In genomic region chr1:25338188-25338981, GRCh38 we compare ENCODE assay signal across 1 cellular context.
TF ChIP-seq lines count a peak whose summit lies in the region.

Gene TMEM50A, plus strand, starts transcription at chr1:25338334. Its CDS starts 2,153 bp downstream, at chr1:25340487.

TF ChIP-seq in HepG2, 621 proteins besides CTCF, POLR2A, EP300 and RAD21 (continued from another document and continues in another):
- TF ChIP-seq ZHX2 (IDR thresholded peaks at IDR 0.05; ENCODE audit: low read depth) (no peak), ZHX2 (CRISPR knock-in tag; IDR thresholded peaks at IDR 0.05; ENCODE audit: borderline replicate concordance) (no peak), HNRNPLL (IDR thresholded peaks at IDR 0.05; ENCODE audit: low read depth, low read length, poor library complexity, severe bottlenecking) (peak; percentile 73), POLR2AphosphoS5 (IDR thresholded peaks at IDR 0.05; ENCODE audit: low read depth, low read length) (peak; percentile 86), ZNF230 (CRISPR knock-in tag; IDR thresholded peaks at IDR 0.05) (peak; percentile 53; the same call in 1 of the 2 replicates), ZBTB43 (CRISPR knock-in tag; conservative IDR thresholded peaks at IDR 0.05) (no peak), SAFB2 (CRISPR knock-in tag; IDR thresholded peaks at IDR 0.05; ENCODE audit: borderline replicate concordance, low read depth) (peak; percentile 46; the same call in 1 of the 2 replicates), ZNF788 (CRISPR knock-in tag; IDR thresholded peaks at IDR 0.05; ENCODE audit: borderline replicate concordance) (peak; percentile 49; the same call in 1 of the 2 replicates), CERS6 (CRISPR knock-in tag; IDR thresholded peaks at IDR 0.05) (no peak), KDM5B (CRISPR knock-in tag; IDR thresholded peaks at IDR 0.05; ENCODE audit: borderline replicate concordance) (peak; percentile 77; the same call in 1 of the 2 replicates), AHR (CRISPR knock-in tag; IDR thresholded peaks at IDR 0.05) (0 out of 2 replicates have a peak, but pooled peaks have one; percentile 34), HNRNPK (IDR thresholded peaks at IDR 0.05; ENCODE audit: low read depth, low read length, poor library complexity, severe bottlenecking) (peak; percentile 61), RNF2 (conservative IDR thresholded peaks at IDR 0.05; ENCODE audit: low read depth) (no peak), ZSCAN20 (CRISPR knock-in tag; IDR thresholded peaks at IDR 0.05; ENCODE audit: borderline replicate concordance) (0 out of 2 replicates have a peak, but pooled peaks have one; percentile 21), GABPA (IDR thresholded peaks at IDR 0.05; ENCODE audit: low read depth, low read length) (peak; percentile 53), GABPA (CRISPR knock-in tag; IDR thresholded peaks at IDR 0.05; ENCODE audit: low read depth) (peak; percentile 51; the same call in 1 of the 2 replicates), KDM4B (CRISPR knock-in tag; IDR thresholded peaks at IDR 0.05) (no peak), ZSCAN29 (CRISPR knock-in tag; conservative IDR thresholded peaks at IDR 0.05) (0 out of 2 replicates have a peak, but pooled peaks have one; percentile 45), PCBP2 (optimal IDR thresholded peaks at IDR 0.05; ENCODE audit: low read depth, low read length, poor library complexity, severe bottlenecking) (no peak), HNF1B (CRISPR knock-in tag; IDR thresholded peaks at IDR 0.05) (peak; percentile 40; the same call in 1 of the 2 replicates), YY1 (IDR thresholded peaks at IDR 0.05; ENCODE audit: insufficient read depth, insufficient replicate concordance, low read depth, low read length) (peak; percentile 35), NFIB (CRISPR knock-in tag; IDR thresholded peaks at IDR 0.05; ENCODE audit: borderline replicate concordance) (no peak), KMT2B (CRISPR knock-in tag; IDR thresholded peaks at IDR 0.05) (peak; percentile 78; the same call in 1 of the 2 replicates), ARID4A (CRISPR knock-in tag; IDR thresholded peaks at IDR 0.05; ENCODE audit: borderline replicate concordance) (peak; percentile 93), ATM (IDR thresholded peaks at IDR 0.05; ENCODE audit: borderline replicate concordance) (no peak), HOXA9 (CRISPR knock-in tag; IDR thresholded peaks at IDR 0.05; ENCODE audit: borderline replicate concordance) (no peak), ZNF17 (CRISPR knock-in tag; IDR thresholded peaks at IDR 0.05) (no peak), CAMTA2 (CRISPR knock-in tag; IDR thresholded peaks at IDR 0.05; ENCODE audit: borderline replicate concordance) (peak; percentile 84; the same call in 1 of the 2 replicates), ZNF619 (CRISPR knock-in tag; IDR thresholded peaks at IDR 0.05) (0 out of 2 replicates have a peak, but pooled peaks have one; percentile 51), ZBTB3 (CRISPR knock-in tag; IDR thresholded peaks at IDR 0.05; ENCODE audit: borderline replicate concordance, low read depth) (no peak), SOX6 (IDR thresholded peaks at IDR 0.05) (no peak), SOX6 (CRISPR knock-in tag; IDR thresholded peaks at IDR 0.05) (peak; percentile 45; the same call in 1 of the 2 replicates), KDM5A (IDR thresholded peaks at IDR 0.05; ENCODE audit: borderline replicate concordance, low read length) (peak; percentile 67)
- TF ChIP-seq, protein P1, sequence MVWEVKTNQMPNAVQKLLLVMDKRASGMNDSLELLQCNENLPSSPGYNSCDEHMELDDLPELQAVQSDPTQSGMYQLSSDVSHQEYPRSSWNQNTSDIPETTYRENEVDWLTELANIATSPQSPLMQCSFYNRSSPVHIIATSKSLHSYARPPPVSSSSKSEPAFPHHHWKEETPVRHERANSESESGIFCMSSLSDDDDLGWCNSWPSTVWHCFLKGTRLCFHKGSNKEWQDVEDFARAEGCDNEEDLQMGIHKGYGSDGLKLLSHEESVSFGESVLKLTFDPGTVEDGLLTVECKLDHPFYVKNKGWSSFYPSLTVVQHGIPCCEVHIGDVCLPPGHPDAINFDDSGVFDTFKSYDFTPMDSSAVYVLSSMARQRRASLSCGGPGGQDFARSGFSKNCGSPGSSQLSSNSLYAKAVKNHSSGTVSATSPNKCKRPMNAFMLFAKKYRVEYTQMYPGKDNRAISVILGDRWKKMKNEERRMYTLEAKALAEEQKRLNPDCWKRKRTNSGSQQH (CRISPR knock-in tag; IDR thresholded peaks at IDR 0.05; ENCODE audit: low read depth) = 0 out of 2 replicates have a peak, but pooled peaks have one; percentile 21
- TF ChIP-seq, protein P2, sequence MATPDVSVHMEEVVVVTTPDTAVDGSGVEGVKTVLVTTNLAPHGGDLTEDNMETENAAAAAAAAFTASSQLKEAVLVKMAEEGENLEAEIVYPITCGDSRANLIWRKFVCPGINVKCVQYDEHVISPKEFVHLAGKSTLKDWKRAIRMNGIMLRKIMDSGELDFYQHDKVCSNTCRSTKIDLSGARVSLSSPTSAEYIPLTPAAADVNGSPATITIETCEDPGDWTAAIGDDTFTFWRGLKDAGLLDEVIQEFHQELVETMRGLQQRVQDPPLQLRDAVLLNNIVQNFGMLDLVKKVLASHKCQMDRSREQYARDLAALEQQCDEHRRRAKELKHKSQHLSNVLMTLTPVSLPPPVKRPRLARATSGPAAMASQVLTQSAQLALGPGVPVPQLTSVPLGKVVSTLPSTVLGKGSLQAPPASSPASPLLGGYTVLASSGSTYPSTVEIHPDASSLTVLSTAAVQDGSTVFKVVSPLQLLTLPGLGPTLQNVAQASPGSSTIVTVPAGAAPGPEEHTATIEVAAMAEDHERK (CRISPR knock-in tag; IDR thresholded peaks at IDR 0.05; ENCODE audit: low read depth) = no peak
- TF ChIP-seq, protein P3, sequence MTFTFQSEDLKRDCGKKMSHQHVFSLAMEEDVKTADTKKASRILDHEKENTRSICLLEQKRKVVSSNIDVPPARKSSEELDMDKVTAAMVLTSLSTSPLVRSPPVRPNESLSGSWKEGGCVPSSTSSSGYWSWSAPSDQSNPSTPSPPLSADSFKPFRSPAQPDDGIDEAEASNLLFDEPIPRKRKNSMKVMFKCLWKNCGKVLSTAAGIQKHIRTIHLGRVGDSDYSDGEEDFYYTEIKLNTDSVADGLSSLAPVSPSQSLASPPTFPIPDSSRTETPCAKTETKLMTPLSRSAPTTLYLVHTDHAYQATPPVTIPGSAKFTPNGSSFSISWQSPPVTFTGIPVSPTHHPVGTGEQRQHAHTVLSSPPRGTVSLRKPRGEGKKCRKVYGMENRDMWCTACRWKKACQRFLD (CRISPR knock-in tag; IDR thresholded peaks at IDR 0.05; ENCODE audit: borderline replicate concordance) = 0 out of 2 replicates have a peak, but pooled peaks have one; percentile 72
- TF ChIP-seq, protein P4, sequence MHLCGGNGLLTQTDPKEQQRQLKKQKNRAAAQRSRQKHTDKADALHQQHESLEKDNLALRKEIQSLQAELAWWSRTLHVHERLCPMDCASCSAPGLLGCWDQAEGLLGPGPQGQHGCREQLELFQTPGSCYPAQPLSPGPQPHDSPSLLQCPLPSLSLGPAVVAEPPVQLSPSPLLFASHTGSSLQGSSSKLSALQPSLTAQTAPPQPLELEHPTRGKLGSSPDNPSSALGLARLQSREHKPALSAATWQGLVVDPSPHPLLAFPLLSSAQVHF (CRISPR knock-in tag; IDR thresholded peaks at IDR 0.05) = no peak
